In genomic region chr2:26670931-26671460, GRCh38 we compare ENCODE assay signal across 1 cellular context.
A peak's percentile ranks its signal among the peaks of the same experiment; 100 is the strongest.
TF ChIP-seq lines count a peak whose summit lies in the region.

No MANE protein-coding gene starts in this region.

TF ChIP-seq in HepG2, 621 proteins besides CTCF, POLR2A, EP300 and RAD21:
- TF ChIP-seq USF2 (IDR thresholded peaks at IDR 0.05; ENCODE audit: low read depth, low read length) (peak; percentile 40), USF2 (CRISPR knock-in tag; IDR thresholded peaks at IDR 0.05; ENCODE audit: borderline replicate concordance) (no peak), ASH2L (IDR thresholded peaks at IDR 0.05; ENCODE audit: insufficient read length, low read depth, low read length) (no peak), CBX2 (IDR thresholded peaks at IDR 0.05; ENCODE audit: low read depth, low read length) (no peak), CBX2 (CRISPR knock-in tag; IDR thresholded peaks at IDR 0.05; ENCODE audit: low read depth) (no peak), ZFP36L2 (CRISPR knock-in tag; IDR thresholded peaks at IDR 0.05) (no peak)
